Comparison of ENCODE assay signal across 17 cellular contexts in the genomic region with DNA sequence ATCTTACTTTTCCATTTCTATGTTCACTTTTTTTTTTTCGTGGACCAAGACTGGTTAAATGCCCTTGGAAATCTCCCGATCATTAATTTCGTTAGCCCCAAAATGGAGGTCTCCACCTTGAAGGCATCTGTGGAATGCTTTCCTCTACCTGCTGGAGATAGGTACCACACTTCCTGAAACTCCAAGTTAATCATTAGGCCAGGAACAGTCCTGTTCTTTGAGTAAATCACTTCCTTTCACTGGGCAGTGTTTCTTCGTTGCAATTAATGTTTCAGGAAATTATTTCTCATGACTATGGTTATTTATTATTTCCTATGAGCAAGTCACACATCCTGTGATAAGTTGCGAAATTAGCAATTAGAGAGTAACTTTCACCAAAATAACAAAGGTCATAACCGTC.
DNase-seq lines count a peak whose midpoint lies in the region; ATAC-seq, FAIRE-seq and TF ChIP-seq lines count a peak whose summit lies in the region.
"Had no signal": no experiment of that assay in that cellular context is flagged by ENCODE, and none has a peak within 500 bp of the region (broad histone marks: within the 10 kb centered on the region; RNA-seq: fewer than 3 reads in every experiment).

No MANE protein-coding gene starts in this region.

- ATAC-seq in IMR-90 (ENCODE audit: low read depth) (no peak), pancreas (peak; percentile 69 to 89 (median 76)), GM18511 (IDR thresholded peaks at IDR 0.05; ENCODE audit: unreplicated experiment) (no peak)
- ATAC-seq: GM12878 had no signal

- H3K79me1 ChIP-seq in IMR-90 (ENCODE audit: low read depth in 1 of 2, low read length in 2 of 2): no peaks in the 10 kb centered on the region

- no peak overlapping the region for H4K8ac ChIP-seq in IMR-90 (ENCODE audit: low read depth in 2 of 2, low read length in 2 of 2)

- H2AK9ac ChIP-seq in IMR-90 (replicated peaks; ENCODE audit: low read depth, low read length, poor library complexity): no peak overlapping the region

- H2BK20ac ChIP-seq in IMR-90 (ENCODE audit: low read depth, low read length): no peak overlapping the region

- 80% methylated on average over 1 of the region's 6 CpGs; no CpG with 5 or more reads in 1 of the 2 experiments for WGBS in IMR-90 (ENCODE audit: extremely low coverage in 2 of 2, insufficient read length in 1 of 2), 2 experiments
- 57 to 59% methylated on average over 6 of the region's 6 CpGs for WGBS in pancreas, 2 donors

- BruUV-seq in IMR-90 (replicated peaks; lab: Mats Ljungman, UMichigan): no TSS peak

- H3K4me2 ChIP-seq in IMR-90 (ENCODE audit: low read depth, low read length): no peak overlapping the region
- H3K4me2 ChIP-seq in keratinocyte (ENCODE audit: control insufficient read depth, extremely low read depth, insufficient read depth, low read depth, low read length): no peak overlapping the region

- H3K4me3 ChIP-seq in IMR-90 (ENCODE audit: insufficient read depth, low read depth, low read length): no peak overlapping the region
- no peak overlapping the region for H3K4me3 ChIP-seq in keratinocyte (ENCODE audit: control insufficient read depth in 2 of 3, extremely low read depth in 1 of 3, insufficient read depth in 2 of 3, low read depth in 1 of 3, low read length in 3 of 3)
- no peak overlapping the region for H3K4me3 ChIP-seq in pancreas
- H3K4me3 ChIP-seq: GM12878, GM23248, HAP-1 had no signal

- TF ChIP-seq CTCF in IMR-90 (conservative IDR thresholded peaks at IDR 0.05; ENCODE audit: low read depth, low read length): no peak
- TF ChIP-seq CTCF in keratinocyte (optimal IDR thresholded peaks at IDR 0.05 in 1 of 3, IDR thresholded peaks at IDR 0.05 in 1 of 3, conservative IDR thresholded peaks at IDR 0.05 in 1 of 3; ENCODE audit: extremely low read depth in 1 of 3, insufficient read depth in 2 of 3, low read length in 3 of 3): no peak
- TF ChIP-seq CTCF in pancreas (IDR thresholded peaks at IDR 0.05): no peak

- H4K20me1 ChIP-seq in IMR-90 (ENCODE audit: insufficient read depth, low read length) (no peaks in the 10 kb centered on the region), keratinocyte (ENCODE audit: control insufficient read depth, extremely low read depth, insufficient read depth, low read length) (no peaks in the 10 kb centered on the region)

- TF ChIP-seq RAD21 in IMR-90 (IDR thresholded peaks at IDR 0.05; ENCODE audit: low read length): no peak

- no peak overlapping the region for H3K9ac ChIP-seq in IMR-90 (ENCODE audit: low read depth, low read length)
- no peak overlapping the region for H3K9ac ChIP-seq in keratinocyte (ENCODE audit: control insufficient read depth, extremely low read depth, insufficient read depth, low read length)
- H3K9ac ChIP-seq: GM23248 had no signal

- POLR2A ChIA-PET in IMR-90 (lab: Charles Lee; ENCODE audit: unreplicated experiment): no interaction called here

- H3K36me3 ChIP-seq in IMR-90 (ENCODE audit: control insufficient read depth, insufficient read depth, low read length) (no peaks in the 10 kb centered on the region), keratinocyte (ENCODE audit: control insufficient read depth in 2 of 2, extremely low read depth in 1 of 2, insufficient read depth in 2 of 2, low read length in 2 of 2) (no peaks in the 10 kb centered on the region), pancreas (no peaks in the 10 kb centered on the region)
- H3K36me3 ChIP-seq: HAP-1 had no signal

- no peak overlapping the region for H3K14ac ChIP-seq in IMR-90 (replicated peaks; ENCODE audit: low read depth, low read length)

- dilution Hi-C loops in IMR-90 (cut with HindIII; ENCODE audit: low sequenced_read_pairs, unreplicated experiment) (no loop called here), keratinocyte (cut with MboI; ENCODE audit: extremely low pct_ligation_motif_present, low sequenced_read_pairs) (no loop called here)

- no peak overlapping the region for H4K5ac ChIP-seq in IMR-90 (ENCODE audit: low read depth, low read length)

- FAIRE-seq in keratinocyte (lab: Jason Lieb, UNC): peak; percentile 51
- FAIRE-seq in pancreas (lab: Jason Lieb, UNC): no peak
- FAIRE-seq: A204.1, GM12878 had no signal

- no peak overlapping the region for H3K23ac ChIP-seq in IMR-90 (ENCODE audit: low read depth, low read length)

- no peak for DNase-seq in IMR-90
- no peak for DNase-seq in keratinocyte (ENCODE audit: low read depth, low spot score)
- DNase-seq in pancreas: no peak
- no peak for DNase-seq in activated CD4-positive, CD25-positive, alpha-beta regulatory T cell (lab: John Stamatoyannopoulos, UW)
- DNase-seq in GM19238 (ENCODE audit: insufficient read length, low spot score): no peak
- DNase-seq: ACHN; CD4-positive, alpha-beta T cell; DMS 273 treated with DMSO at 0.1 percent for 48 hours; DMS53; DND-41; EL; GM23248 had no signal

- intact Hi-C loops in IMR-90 (cut with micrococcal nuclease) (no loop called here), pancreas (cut with DNase I) (no loop called here)

- H3K27ac ChIP-seq in IMR-90 (ENCODE audit: insufficient read depth, low read length) (no peak overlapping the region), keratinocyte (ENCODE audit: control insufficient read depth, insufficient read depth, low read length) (no peak overlapping the region), pancreas (peak overlapping the region in 2 of 4 donors; percentile 27 to 55)
- H3K27ac ChIP-seq: C4-2B, GM23248 had no signal

- CTCF ChIA-PET in IMR-90 (lab: Yijun Ruan, JAX): interaction anchor here (0.6 kb wide), 2 partner anchors 29 to 643 kb away, joined by 3 to 4 read pairs; no protein-coding TSS in a partner anchor

- no peak overlapping the region for H2BK120ac ChIP-seq in IMR-90 (ENCODE audit: low read depth, low read length)

- no peak for TF ChIP-seq POLR2A in IMR-90 (IDR thresholded peaks at IDR 0.05; ENCODE audit: low read depth, low read length)

- H3K4me1 ChIP-seq in IMR-90 (ENCODE audit: control insufficient read depth, insufficient read depth, low read length) (no peaks in the 10 kb centered on the region), keratinocyte (ENCODE audit: control insufficient read depth, extremely low read depth, insufficient read depth, low read length) (peaks cover 4% of the 10 kb centered on the region), pancreas (no peaks in the 10 kb centered on the region)
- H3K4me1 ChIP-seq: HAP-1 had no signal

- no peaks in the 10 kb centered on the region for H3K27me3 ChIP-seq in IMR-90 (ENCODE audit: control insufficient read depth, insufficient read depth, low read length)
- H3K27me3 ChIP-seq in keratinocyte (ENCODE audit: control insufficient read depth, extremely low read depth, insufficient read depth, low read length): no peaks in the 10 kb centered on the region
- H3K27me3 ChIP-seq in pancreas: no peaks in the 10 kb centered on the region

- H3K18ac ChIP-seq in IMR-90 (ENCODE audit: low read depth, low read length): no peak overlapping the region

- no peaks in the 10 kb centered on the region for H3K9me3 ChIP-seq in IMR-90 (ENCODE audit: control insufficient read depth, insufficient read depth, low read length)
- H3K9me3 ChIP-seq in keratinocyte (ENCODE audit: control insufficient read depth, low read depth, low read length): no peaks in the 10 kb centered on the region
- H3K9me3 ChIP-seq in pancreas: no peaks in the 10 kb centered on the region
- H3K9me3 ChIP-seq: HAP-1 had no signal

- no peak overlapping the region for H3K56ac ChIP-seq in IMR-90 (ENCODE audit: extremely low read depth, insufficient read depth, low read length)

- no peaks in the 10 kb centered on the region for H3K9me1 ChIP-seq in IMR-90 (ENCODE audit: insufficient read depth, low read length)
- no peaks in the 10 kb centered on the region for H3K9me1 ChIP-seq in keratinocyte (ENCODE audit: control insufficient read depth, extremely low read depth, insufficient read depth, low read length)

- H2AK5ac ChIP-seq in IMR-90 (ENCODE audit: low read depth, low read length): no peak overlapping the region

- H3K4ac ChIP-seq in IMR-90 (ENCODE audit: low read depth, low read length): no peak overlapping the region

- in situ Hi-C loops in IMR-90 (cut with MboI; ENCODE audit: low sequenced_read_pairs): no loop called here

- no peak overlapping the region for H2BK15ac ChIP-seq in IMR-90 (ENCODE audit: low read depth, low read length)

- H2BK5ac ChIP-seq in IMR-90 (ENCODE audit: low read depth, low read length, poor library complexity, severe bottlenecking): no peak overlapping the region

- no peak overlapping the region for H2AFZ ChIP-seq in IMR-90 (replicated peaks; ENCODE audit: low read length, poor library complexity)
- no peak overlapping the region for H2AFZ ChIP-seq in keratinocyte (ENCODE audit: control insufficient read depth, low read length)
- H2AFZ ChIP-seq: GM23248 had no signal

- no peaks in the 10 kb centered on the region for H3K79me2 ChIP-seq in keratinocyte (ENCODE audit: control insufficient read depth, insufficient read depth, low read length)

- H4K91ac ChIP-seq in IMR-90 (ENCODE audit: insufficient read depth, low read depth, low read length): no peak overlapping the region

TF ChIP-seq in IMR-90, 13 proteins besides CTCF, POLR2A, EP300 and RAD21:
- TF ChIP-seq NFE2L2 (IDR thresholded peaks at IDR 0.05; ENCODE audit: low read depth, low read length) (no peak), RFX5 (IDR thresholded peaks at IDR 0.05; ENCODE audit: low read depth, low read length) (no peak), MAFK (IDR thresholded peaks at IDR 0.05; ENCODE audit: low read depth, low read length) (no peak), CEBPB (IDR thresholded peaks at IDR 0.05; ENCODE audit: low read depth, low read length) (peak; percentile 35; the same call in 1 of the 2 replicates), FOS (IDR thresholded peaks at IDR 0.05; ENCODE audit: low read depth, low read length) (no peak)

Comparison
In these comparisons a context has a peak if more than half of its experiments do, and no peak if none do; other contexts are left out.
1. ATAC-seq: peak in pancreas (4 of 4); none in IMR-90 (single experiment) and GM18511 (single experiment).